In genomic region chr5:12343543-12343942, GRCh38 we compare ENCODE assay signal across 31 cellular contexts.
"Had no signal": no experiment of that assay in that cellular context is flagged by ENCODE, and none has a peak within 500 bp of the region (broad histone marks: within the 10 kb centered on the region; RNA-seq: fewer than 3 reads in every experiment).

No MANE protein-coding gene starts in this region.

- FAIRE-seq: astrocyte, bronchial epithelial cell had no signal

- H3K4me3 Mint-ChIP-seq: activated CD4-positive, alpha-beta memory T cell treated with anti-CD3 and anti-CD28 coated beads, Interleukin-2, amount 10 ng/mL, durations not matched to agents 7 days and 5 days; activated CD4-positive, alpha-beta T cell treated with anti-CD3 and anti-CD28 coated beads, Interleukin-2, amount 10 ng/mL, durations not matched to agents 7 days and 5 days; activated naive CD8-positive, alpha-beta T cell; activated T-cell treated with anti-CD3 and anti-CD28 coated beads, Interleukin-2, amount 50 U/mL, for 24 hours; activated T-cell treated with anti-CD3 and anti-CD28 coated beads, Interleukin-2, amount 50 U/mL, for 72 hours; central memory CD8-positive, alpha-beta T cell; dendritic cell treated with granulocyte-macrophage colony-stimulating factor and Interleukin-4, amounts not matched to agents 40 ng/mL and 50 ng/mL, for 4 days; endodermal cell; T-helper 17 cell; T-helper 2 cell treated with Interferon-gamma antibody and Interleukin-4, amounts not matched to agents 5 μg/mL and 100 μg/mL, for 36 hours had no signal

- H3K9me3 Mint-ChIP-seq: activated T-cell treated with anti-CD3 and anti-CD28 coated beads, Interleukin-2, amount 50 U/mL, for 24 hours; central memory CD8-positive, alpha-beta T cell had no signal

- ATAC-seq: activated T-cell treated with anti-CD3 and anti-CD28 coated beads, Interleukin-2, amount 50 U/mL, for 72 hours; foreskin keratinocyte; gastrocnemius medialis; heart left ventricle; T-helper 17 cell had no signal

- H3K36me3 Mint-ChIP-seq: activated naive CD8-positive, alpha-beta T cell had no signal

- H3K4me1 Mint-ChIP-seq: activated CD4-positive, alpha-beta memory T cell treated with anti-CD3 and anti-CD28 coated beads, Interleukin-2, amount 10 ng/mL, durations not matched to agents 7 days and 5 days; activated CD4-positive, alpha-beta T cell treated with anti-CD3 and anti-CD28 coated beads, Interleukin-2, amount 10 ng/mL, durations not matched to agents 7 days and 5 days; central memory CD8-positive, alpha-beta T cell; T-helper 17 cell had no signal

- DNase-seq: activated CD4-positive, alpha-beta memory T cell treated with anti-CD3 and anti-CD28 coated beads, Interleukin-2, amount 10 ng/mL, durations not matched to agents 7 days and 5 days; activated CD4-positive, alpha-beta T cell treated with anti-CD3 and anti-CD28 coated beads for 1 hour; activated CD4-positive, alpha-beta T cell treated with anti-CD3 and anti-CD28 coated beads for 4 hours; activated CD4-positive, alpha-beta T cell treated with anti-CD3 and anti-CD28 coated beads, Interleukin-2, amount 10 ng/mL, durations not matched to agents 7 days and 5 days; activated CD4-positive, alpha-beta T cell treated with anti-CD3 and anti-CD28 coated beads, Interleukin-2, amount 50 U/mL, for 4 hours; activated CD8-positive, alpha-beta memory T cell treated with anti-CD3 and anti-CD28 coated beads, Interleukin-2, amount 50 U/mL, for 48 hours; activated gamma-delta T cell; activated naive CD4-positive, alpha-beta T cell treated with anti-CD3 and anti-CD28 coated beads, Interleukin-2, amount 50 U/mL, for 16 hours; activated naive CD4-positive, alpha-beta T cell treated with Interleukin-2 at 50 U/mL for 16 hours; activated T-cell treated with anti-CD3 and anti-CD28 coated beads for 4 hours; activated T-cell treated with anti-CD3 and anti-CD28 coated beads, Interleukin-2, amount 50 U/mL, for 24 hours; activated T-cell treated with anti-CD3 and anti-CD28 coated beads, Interleukin-2, amount 50 U/mL, for 72 hours; amniotic stem cell; anterior cingulate cortex; brain microvascular endothelial cell; dorsolateral prefrontal cortex; effector memory CD4-positive, alpha-beta T cell; endodermal cell; foreskin keratinocyte; gastrocnemius medialis; glutamatergic neuron; heart left ventricle; T-helper 1 cell; T-helper 17 cell; T1000 had no signal

- H3K27ac Mint-ChIP-seq: activated CD4-positive, alpha-beta memory T cell treated with anti-CD3 and anti-CD28 coated beads, Interleukin-2, amount 10 ng/mL, durations not matched to agents 7 days and 5 days; activated CD4-positive, alpha-beta T cell treated with anti-CD3 and anti-CD28 coated beads, Interleukin-2, amount 10 ng/mL, durations not matched to agents 7 days and 5 days; activated naive CD8-positive, alpha-beta T cell; activated T-cell treated with anti-CD3 and anti-CD28 coated beads, Interleukin-2, amount 50 U/mL, for 24 hours; activated T-cell treated with anti-CD3 and anti-CD28 coated beads, Interleukin-2, amount 50 U/mL, for 72 hours; dendritic cell treated with granulocyte-macrophage colony-stimulating factor and Interleukin-4, amounts not matched to agents 40 ng/mL and 50 ng/mL, for 4 days; endodermal cell; T-helper 17 cell; T-helper 2 cell treated with Interferon-gamma antibody and Interleukin-4, amounts not matched to agents 5 μg/mL and 100 μg/mL, for 36 hours had no signal

- H3K27me3 Mint-ChIP-seq: activated CD4-positive, alpha-beta memory T cell treated with anti-CD3 and anti-CD28 coated beads, Interleukin-2, amount 10 ng/mL, durations not matched to agents 7 days and 5 days; activated CD4-positive, alpha-beta T cell treated with anti-CD3 and anti-CD28 coated beads, Interleukin-2, amount 10 ng/mL, durations not matched to agents 7 days and 5 days; activated naive CD8-positive, alpha-beta T cell; activated T-cell treated with anti-CD3 and anti-CD28 coated beads, Interleukin-2, amount 50 U/mL, for 24 hours; central memory CD8-positive, alpha-beta T cell; dendritic cell treated with granulocyte-macrophage colony-stimulating factor and Interleukin-4, amounts not matched to agents 40 ng/mL and 50 ng/mL, for 4 days; T-helper 17 cell had no signal
